In the genomic region with DNA sequence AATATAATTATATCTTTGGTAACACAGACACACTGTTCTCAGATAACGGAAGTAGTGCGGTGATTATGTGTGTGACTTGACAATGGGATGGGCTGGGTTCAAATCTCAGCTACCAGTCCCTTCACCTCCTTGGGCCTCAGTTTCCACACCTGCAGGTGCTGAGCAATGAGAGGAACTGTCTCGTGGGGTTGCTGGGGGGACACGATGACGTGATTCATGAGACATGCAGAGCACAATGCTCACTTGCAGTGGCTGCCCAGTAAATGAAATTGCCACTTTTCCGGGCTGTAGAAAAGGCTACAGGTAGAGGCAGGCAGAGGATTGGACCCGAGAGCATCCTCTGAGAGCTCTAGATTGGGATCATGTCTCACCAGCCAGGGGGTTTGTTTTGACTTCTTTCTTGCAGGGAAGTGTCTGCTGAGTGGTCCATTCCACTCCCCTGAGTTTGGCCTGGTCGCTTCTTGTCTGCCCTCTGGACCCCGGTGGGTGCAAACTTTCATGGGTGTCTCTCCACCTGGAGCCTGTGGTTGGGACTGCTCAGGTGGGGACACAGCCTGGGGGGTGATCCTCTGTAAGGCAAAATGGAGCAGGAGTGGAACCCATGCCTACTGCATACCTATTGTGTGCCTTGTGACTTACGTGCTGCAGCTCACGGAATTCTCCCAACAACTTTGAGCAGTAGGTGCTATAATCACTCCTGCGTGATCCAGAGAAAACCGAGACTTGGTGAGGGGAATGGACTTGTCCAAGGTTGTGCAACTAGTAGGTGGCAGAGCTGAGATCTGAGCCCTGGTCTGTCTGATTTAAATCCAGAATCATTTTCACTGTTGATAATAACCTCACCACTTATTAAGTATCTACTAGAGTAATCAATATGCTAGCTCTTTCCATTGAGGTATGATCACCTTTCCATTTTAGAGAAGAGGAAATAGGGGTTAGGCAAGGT, we compare ENCODE assay signal across 12 cellular contexts.
DNase-seq lines count a peak whose midpoint lies in the region; ATAC-seq and TF ChIP-seq lines count a peak whose summit lies in the region.
"Had no signal": no experiment of that assay in that cellular context is flagged by ENCODE, and none has a peak within 500 bp of the region (broad histone marks: within the 10 kb centered on the region; RNA-seq: fewer than 3 reads in every experiment).

No MANE protein-coding gene starts in this region.

- intact Hi-C loops in A673 (cut with micrococcal nuclease; ENCODE audit: unreplicated experiment) = no loop called here

- no peaks in the 10 kb centered on the region for H3K27me3 ChIP-seq in A673 (replicated peaks; ENCODE audit: insufficient read depth, low read depth, low read length, poor library complexity)
- H3K27me3 ChIP-seq: dorsolateral prefrontal cortex had no signal

- no peaks in the 10 kb centered on the region for H3K36me3 Mint-ChIP-seq in stimulated activated naive CD8-positive, alpha-beta T cell treated with anti-CD3 and anti-CD28 coated beads, Interleukin-15, Interleukin-2, amounts not matched to agents 100 ng/mL and 50 ng/mL, for 24 hours (ENCODE audit: low read depth)
- H3K36me3 Mint-ChIP-seq in activated naive CD8-positive, alpha-beta T cell = no peaks in the 10 kb centered on the region
- H3K36me3 Mint-ChIP-seq in natural killer cell treated with Interleukin-12 subunit alpha and Interleukin-12 subunit beta and Interleukin-15 and Interleukin-18, amount 100 ng/mL, for 72 hours = peaks cover 5% of the 10 kb centered on the region

- no peaks in the 10 kb centered on the region for H3K36me3 ChIP-seq in A673 (ENCODE audit: insufficient read depth, low read length, poor library complexity, severe bottlenecking)

- no TSS peak for BruUV-seq in A673 (replicated peaks; lab: Mats Ljungman, UMichigan)

- POLR2A ChIA-PET in A673 (lab: Charles Lee; ENCODE audit: low non-redundant PET) = no interaction called here

- no peaks in the 10 kb centered on the region for H3K9me3 Mint-ChIP-seq in stimulated activated naive CD8-positive, alpha-beta T cell treated with anti-CD3 and anti-CD28 coated beads, Interleukin-15, Interleukin-2, amounts not matched to agents 100 ng/mL and 50 ng/mL, for 24 hours
- no peaks in the 10 kb centered on the region for H3K9me3 Mint-ChIP-seq in activated naive CD8-positive, alpha-beta T cell (ENCODE audit: low read depth)
- H3K9me3 Mint-ChIP-seq in natural killer cell treated with Interleukin-12 subunit alpha and Interleukin-12 subunit beta and Interleukin-15 and Interleukin-18, amount 100 ng/mL, for 72 hours = no peaks in the 10 kb centered on the region

- CTCF ChIA-PET in A673 (lab: Charles Lee) = no interaction called here

- peaks cover 50% of the 10 kb centered on the region for H3K4me1 Mint-ChIP-seq in stimulated activated naive CD8-positive, alpha-beta T cell treated with anti-CD3 and anti-CD28 coated beads, Interleukin-15, Interleukin-2, amounts not matched to agents 100 ng/mL and 50 ng/mL, for 24 hours (ENCODE audit: low read depth)
- peaks cover 26% of the 10 kb centered on the region for H3K4me1 Mint-ChIP-seq in activated naive CD8-positive, alpha-beta T cell (ENCODE audit: low read depth)
- peaks cover 59 to 70% of the 10 kb centered on the region in 2 donors for H3K4me1 Mint-ChIP-seq in natural killer cell treated with Interleukin-12 subunit alpha and Interleukin-12 subunit beta and Interleukin-15 and Interleukin-18, amount 100 ng/mL, for 72 hours (ENCODE audit: low read depth in 2 of 2)

- peaks cover 20% of the 10 kb centered on the region for H3K27me3 Mint-ChIP-seq in stimulated activated naive CD8-positive, alpha-beta T cell treated with anti-CD3 and anti-CD28 coated beads, Interleukin-15, Interleukin-2, amounts not matched to agents 100 ng/mL and 50 ng/mL, for 24 hours
- peaks cover 2% of the 10 kb centered on the region for H3K27me3 Mint-ChIP-seq in activated naive CD8-positive, alpha-beta T cell
- peaks cover 0 to 5% of the 10 kb centered on the region in 2 donors for H3K27me3 Mint-ChIP-seq in natural killer cell treated with Interleukin-12 subunit alpha and Interleukin-12 subunit beta and Interleukin-15 and Interleukin-18, amount 100 ng/mL, for 72 hours

- H3K4me3 Mint-ChIP-seq in stimulated activated naive CD8-positive, alpha-beta T cell treated with anti-CD3 and anti-CD28 coated beads, Interleukin-15, Interleukin-2, amounts not matched to agents 100 ng/mL and 50 ng/mL, for 24 hours = peak overlapping the region; percentile 73
- no peak overlapping the region for H3K4me3 Mint-ChIP-seq in activated naive CD8-positive, alpha-beta T cell
- H3K4me3 Mint-ChIP-seq in natural killer cell treated with Interleukin-12 subunit alpha and Interleukin-12 subunit beta and Interleukin-15 and Interleukin-18, amount 100 ng/mL, for 72 hours = peak overlapping the region; percentile 86

- no peak for ATAC-seq in stimulated activated naive CD8-positive, alpha-beta T cell treated with anti-CD3 and anti-CD28 coated beads, Interleukin-15, Interleukin-2, amounts not matched to agents 100 U/mL and 50 U/mL, for 24 hours
- no peak for ATAC-seq in natural killer cell treated with Interleukin-12 subunit alpha and Interleukin-12 subunit beta and Interleukin-15 and Interleukin-18, amount 100 ng/mL, for 72 hours
- ATAC-seq in HG03039 (IDR thresholded peaks at IDR 0.05; ENCODE audit: unreplicated experiment) = no peak

- no peaks in the 10 kb centered on the region for H3K4me1 ChIP-seq in A673 (ENCODE audit: insufficient read depth, low read length, poor library complexity, severe bottlenecking)

- peak overlapping the region; percentile 97 for H3K27ac Mint-ChIP-seq in stimulated activated naive CD8-positive, alpha-beta T cell treated with anti-CD3 and anti-CD28 coated beads, Interleukin-15, Interleukin-2, amounts not matched to agents 100 ng/mL and 50 ng/mL, for 24 hours
- peak overlapping the region; percentile 95 for H3K27ac Mint-ChIP-seq in activated naive CD8-positive, alpha-beta T cell
- H3K27ac Mint-ChIP-seq in natural killer cell treated with Interleukin-12 subunit alpha and Interleukin-12 subunit beta and Interleukin-15 and Interleukin-18, amount 100 ng/mL, for 72 hours = peak overlapping the region; percentile 94 to 97

- DNase-seq in stimulated activated naive CD8-positive, alpha-beta T cell treated with anti-CD3 and anti-CD28 coated beads, Interleukin-15, Interleukin-2, amounts not matched to agents 100 U/mL and 50 U/mL, for 24 hours = no peak
- no peak for DNase-seq in natural killer cell treated with Interleukin-12 subunit alpha and Interleukin-12 subunit beta and Interleukin-15 and Interleukin-18, amount 100 ng/mL, for 72 hours (ENCODE audit: low spot score)
- no peak for DNase-seq in A673 (ENCODE audit: low spot score)
- no peak for DNase-seq in hepatic stellate cell (ENCODE audit: low spot score)
- DNase-seq in substantia nigra (lab: John Stamatoyannopoulos, UW) = no peak
- DNase-seq: NCI-H526, T1000 had no signal

- H3K9me3 ChIP-seq in A673 (ENCODE audit: low read depth, low read length, poor library complexity, severe bottlenecking) = no peaks in the 10 kb centered on the region

- TF ChIP-seq CTCF in A673 (conservative IDR thresholded peaks at IDR 0.05; ENCODE audit: low read depth, low read length) = no peak

- H3K27ac ChIP-seq in A673 (ENCODE audit: low read depth, low read length, poor library complexity, severe bottlenecking) (no peak overlapping the region), substantia nigra (ENCODE audit: low read depth, low read length, poor library complexity, severe bottlenecking) (no peak overlapping the region)

- no peak overlapping the region for H3K4me3 ChIP-seq in A673 (ENCODE audit: low read depth, low read length, poor library complexity, severe bottlenecking)
- H3K4me3 ChIP-seq: lung had no signal
